ENCODE assay signal across 11 cellular contexts in genomic region chr9:133194597-133194996, GRCh38. TPM values are rescaled to one million over a fixed set of nuclear protein-coding genes. Genes with fewer than 3 reads are reported as not detected.
"Had no signal": no experiment of that assay in that cellular context is flagged by ENCODE, and none has a peak within 500 bp of the region (broad histone marks: within the 10 kb centered on the region; RNA-seq: fewer than 3 reads in every experiment).

No MANE protein-coding gene starts in this region.

- H3K4me2 ChIP-seq: GM23338 had no signal

- ATAC-seq: GM23338, HCT116 had no signal

- H3K9ac ChIP-seq: GM23248 had no signal

- FAIRE-seq: H1, H54 had no signal

- H3K9me3 ChIP-seq: HAP-1 had no signal

- H3K4me1 ChIP-seq: HAP-1 had no signal

- H3K27ac ChIP-seq: GM23248 had no signal

- H3K4me3 ChIP-seq: GM23248, GM23338, HAP-1 had no signal

- DNase-seq: GM23248, GOT3, H7, H9, HFFc6 had no signal

- H3K36me3 ChIP-seq: HAP-1 had no signal

- H2AFZ ChIP-seq: GM23248, GM23338 had no signal

RNA-seq across cellular contexts. Expression of gene OBP2B, which starts 14.5 kb away (rescaled TPM):
- total RNA-seq: GM23248, GM23338, H1, H4, H7, H9, HFFc6 had no signal
- polyA plus RNA-seq: GM23248, GM23338, H1 had no signal

RNA-seq across cellular contexts. Expression of gene GBGT1, which starts 30.9 kb away (rescaled TPM):
- total RNA-seq: H4 had no signal
